ENCODE assay signal across 19 cellular contexts in genomic region chr15:100995471-100996430, GRCh38.
A peak's percentile ranks its signal among the peaks of the same experiment; 100 is the strongest.
DNase-seq lines count a peak whose midpoint lies in the region; ATAC-seq and TF ChIP-seq lines count a peak whose summit lies in the region.
"Had no signal": no experiment of that assay in that cellular context is flagged by ENCODE, and none has a peak within 500 bp of the region (broad histone marks: within the 10 kb centered on the region; RNA-seq: fewer than 3 reads in every experiment).

No MANE protein-coding gene starts in this region.

- no peak for TF ChIP-seq CTCF in right atrium auricular region (IDR thresholded peaks at IDR 0.05)

- H3K4me3 ChIP-seq in right atrium auricular region: no peak overlapping the region

- H3K9me3 ChIP-seq in right atrium auricular region: no peaks in the 10 kb centered on the region

- H3K4me1 Mint-ChIP-seq in activated CD4-positive, alpha-beta T cell treated with anti-CD3 and anti-CD28 coated beads, Interleukin-2, amount 10 ng/mL, durations not matched to agents 24 days and 14 days: no peaks in the 10 kb centered on the region
- H3K4me1 Mint-ChIP-seq: B cell had no signal

- intact Hi-C loops in left ventricle myocardium superior (cut with micrococcal nuclease) (no loop called here), posterior vena cava (cut with DNase I) (no loop called here)
- intact Hi-C loops in activated CD4-positive, alpha-beta T cell treated with anti-CD3 and anti-CD28 coated beads, Interleukin-2, amount 10 ng/mL, durations not matched to agents 24 days and 14 days (cut with micrococcal nuclease): no loop called here

- no peak overlapping the region for H3K4me3 Mint-ChIP-seq in activated CD4-positive, alpha-beta T cell treated with anti-CD3 and anti-CD28 coated beads, Interleukin-2, amount 10 ng/mL, durations not matched to agents 24 days and 14 days
- H3K4me3 Mint-ChIP-seq: B cell; CD4-positive, alpha-beta T cell had no signal

- H3K36me3 Mint-ChIP-seq in activated CD4-positive, alpha-beta T cell treated with anti-CD3 and anti-CD28 coated beads, Interleukin-2, amount 10 ng/mL, durations not matched to agents 24 days and 14 days (ENCODE audit: low read depth): no peaks in the 10 kb centered on the region

- no peaks in the 10 kb centered on the region for H3K4me1 ChIP-seq in right atrium auricular region

- no peaks in the 10 kb centered on the region for H3K27me3 ChIP-seq in right atrium auricular region

- H3K27ac ChIP-seq in right atrium auricular region: no peak overlapping the region
- H3K27ac ChIP-seq: 22Rv1 had no signal

- ATAC-seq in left ventricle myocardium superior (no peak), GM21423 (IDR thresholded peaks at IDR 0.05; ENCODE audit: unreplicated experiment) (no peak), HG03520 (IDR thresholded peaks at IDR 0.05; ENCODE audit: unreplicated experiment) (no peak)

- DNase-seq in right atrium auricular region (ENCODE audit: low spot score): peak; percentile 43
- no peak for DNase-seq in left ventricle myocardium superior
- peak; percentile 48 for DNase-seq in left kidney (ENCODE audit: low read depth, low spot score)
- peak; percentile 75 for DNase-seq in posterior vena cava (ENCODE audit: low spot score)
- DNase-seq in NCI-H774 (lab: John Stamatoyannopoulos, UW): no peak
- DNase-seq in activated CD4-positive, alpha-beta T cell treated with anti-CD3 and anti-CD28 coated beads, Interleukin-2, amount 10 ng/mL, durations not matched to agents 24 days and 14 days: no peak
- DNase-seq: CD4-positive, alpha-beta T cell; EL; H7; NCI-H1436; NCI-H2029; NCI-H2171; NCI-H446 treated with DMSO at 0.1 percent for 48 hours; OCI-M1; RPMI8226 had no signal

- H3K27me3 Mint-ChIP-seq in activated CD4-positive, alpha-beta T cell treated with anti-CD3 and anti-CD28 coated beads, Interleukin-2, amount 10 ng/mL, durations not matched to agents 24 days and 14 days: peaks cover 30% of the 10 kb centered on the region
- H3K27me3 Mint-ChIP-seq: B cell had no signal

- H3K9me3 Mint-ChIP-seq in activated CD4-positive, alpha-beta T cell treated with anti-CD3 and anti-CD28 coated beads, Interleukin-2, amount 10 ng/mL, durations not matched to agents 24 days and 14 days: no peaks in the 10 kb centered on the region
- H3K9me3 Mint-ChIP-seq: CD4-positive, alpha-beta T cell had no signal

- H3K27ac Mint-ChIP-seq in activated CD4-positive, alpha-beta T cell treated with anti-CD3 and anti-CD28 coated beads, Interleukin-2, amount 10 ng/mL, durations not matched to agents 24 days and 14 days: no peak overlapping the region
- H3K27ac Mint-ChIP-seq: B cell; CD4-positive, alpha-beta T cell had no signal

- H3K36me3 ChIP-seq in right atrium auricular region: no peaks in the 10 kb centered on the region

Comparison
In these comparisons a context has a peak if more than half of its experiments do, and no peak if none do; other contexts are left out.
1. DNase-seq: peak in right atrium auricular region (single experiment), left kidney (single experiment) and posterior vena cava (single experiment); none in left ventricle myocardium superior (single experiment), NCI-H774 (single experiment) and activated CD4-positive, alpha-beta T cell treated with anti-CD3 and anti-CD28 coated beads, Interleukin-2, amount 10 ng/mL, durations not matched to agents 24 days and 14 days (single experiment).